Comparison of ENCODE assay signal across 15 cellular contexts in the genomic region with DNA sequence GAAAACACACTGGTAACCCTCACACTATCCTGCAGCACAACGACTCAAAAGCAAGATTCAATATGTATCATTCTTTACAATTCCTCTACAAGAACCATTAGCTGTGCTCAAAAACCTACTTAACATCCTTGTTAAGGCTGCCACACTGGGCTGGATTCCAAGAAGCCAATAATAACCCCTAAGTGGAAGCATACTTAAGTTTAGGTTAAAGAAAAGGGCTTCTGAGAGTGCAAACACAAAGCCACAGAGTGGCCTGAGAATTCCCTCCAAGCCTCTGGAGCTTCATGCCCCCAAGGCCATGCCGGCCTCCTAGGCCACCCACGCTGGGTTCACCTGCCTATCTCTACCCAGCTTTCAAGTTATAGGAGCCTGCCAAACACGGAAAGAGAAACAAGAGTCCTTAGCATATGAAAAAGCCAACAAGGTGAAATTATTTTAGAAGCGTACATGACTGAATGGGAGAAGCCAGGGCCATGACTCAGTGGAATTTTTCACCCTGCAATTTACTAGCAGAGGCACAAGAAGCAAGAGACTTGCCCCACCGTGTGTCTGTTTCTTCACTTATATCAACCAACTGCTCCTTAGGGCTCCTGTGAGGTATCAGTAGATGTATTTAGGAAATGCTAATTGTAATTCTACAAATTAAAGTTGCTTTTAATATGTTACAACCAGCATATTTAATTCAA.
A peak's percentile ranks its signal among the peaks of the same experiment; 100 is the strongest.
DNase-seq lines count a peak whose midpoint lies in the region; ATAC-seq and TF ChIP-seq lines count a peak whose summit lies in the region.
"Had no signal": no experiment of that assay in that cellular context is flagged by ENCODE, and none has a peak within 500 bp of the region (broad histone marks: within the 10 kb centered on the region; RNA-seq: fewer than 3 reads in every experiment).

No MANE protein-coding gene starts in this region.

- H3K4me1 ChIP-seq in left lung = no peaks in the 10 kb centered on the region
- H3K4me1 ChIP-seq: BE2C had no signal

- TF ChIP-seq CTCF in left lung (IDR thresholded peaks at IDR 0.05) = no peak

- H3K9me3 ChIP-seq in MG63 (no peaks in the 10 kb centered on the region), left lung (no peaks in the 10 kb centered on the region)
- H3K9me3 ChIP-seq: BE2C, body of pancreas had no signal

- no peaks in the 10 kb centered on the region for H3K27me3 ChIP-seq in MG63
- H3K27me3 ChIP-seq in left lung = peaks cover 12 to 69% of the 10 kb centered on the region in 2 donors
- H3K27me3 ChIP-seq: BE2C, body of pancreas had no signal

- H3K27ac ChIP-seq in left lung = no peak overlapping the region

- in situ Hi-C loops in SK-MEL-5 (cut with HindIII; ENCODE audit: low pct_unique_long_range_greater_than_20kb, low sequenced_read_pairs) = no loop called here
- in situ Hi-C loops in G401 (cut with HindIII; ENCODE audit: low sequenced_read_pairs) = no loop called here

- H3K36me3 ChIP-seq in MG63 (no peaks in the 10 kb centered on the region), left lung (no peaks in the 10 kb centered on the region)
- H3K36me3 ChIP-seq: BE2C had no signal

- DNase-seq in DMS79 (lab: John Stamatoyannopoulos, UW) = peak; percentile 90
- DNase-seq in MG63 = peak; percentile 30
- peak; percentile 21 for DNase-seq in SK-MEL-5 (ENCODE audit: low read depth, low spot score)
- DNase-seq in left lung = peak in 1 of 2 donors; percentile 76
- DNase-seq in G401 (ENCODE audit: low spot score) = no peak
- DNase-seq in NCI-H748 (lab: John Stamatoyannopoulos, UW; ENCODE audit: unreplicated experiment) = no peak
- no peak for DNase-seq in NCI-H526 treated with DMSO at 0.1 percent for 48 hours (lab: John Stamatoyannopoulos, UW)
- DNase-seq: activated CD4-positive, alpha-beta T cell treated with anti-CD3 and anti-CD28 coated beads for 48 hours; BE2C; MM.1S; stimulated activated CD4-positive, alpha-beta T cell treated with anti-CD3 and anti-CD28 coated beads, Interleukin-4, amount 100 ng/mL, for 4 hours; stimulated activated naive CD8-positive, alpha-beta T cell treated with anti-CD3 and anti-CD28 coated beads, Interleukin-15, Interleukin-2, amounts not matched to agents 100 U/mL and 50 U/mL, for 24 hours; T-helper 1 cell had no signal

- peak; percentile 97 for ATAC-seq in left lung
- ATAC-seq in HG02981 (IDR thresholded peaks at IDR 0.05; ENCODE audit: unreplicated experiment) = no peak
- ATAC-seq: stimulated activated naive CD8-positive, alpha-beta T cell treated with anti-CD3 and anti-CD28 coated beads, Interleukin-15, Interleukin-2, amounts not matched to agents 100 U/mL and 50 U/mL, for 24 hours had no signal

- H3K4me3 ChIP-seq in MG63 = no peak overlapping the region
- H3K4me3 ChIP-seq in left lung = no peak overlapping the region
- H3K4me3 ChIP-seq: body of pancreas had no signal

- intact Hi-C loops in left lung (cut with DNase I) = no loop called here

Comparison
In these comparisons a context has a peak if more than half of its experiments do, and no peak if none do; other contexts are left out.
1. DNase-seq: peak in DMS79 (single experiment), MG63 (single experiment) and SK-MEL-5 (single experiment); none in G401 (single experiment), NCI-H748 (single experiment) and NCI-H526 treated with DMSO at 0.1 percent for 48 hours (single experiment).